In genomic region chr18:8996771-8997432, GRCh38 we compare ENCODE assay signal across 14 cellular contexts.
A peak's percentile ranks its signal among the peaks of the same experiment; 100 is the strongest.
DNase-seq lines count a peak whose midpoint lies in the region; ATAC-seq and TF ChIP-seq lines count a peak whose summit lies in the region.
"Had no signal": no experiment of that assay in that cellular context is flagged by ENCODE, and none has a peak within 500 bp of the region (broad histone marks: within the 10 kb centered on the region; RNA-seq: fewer than 3 reads in every experiment).

No MANE protein-coding gene starts in this region.

- no peak for TF ChIP-seq CTCF in fibroblast of the aortic adventitia (IDR thresholded peaks at IDR 0.05; ENCODE audit: insufficient read depth, low read length)

- ATAC-seq in GM18502 (IDR thresholded peaks at IDR 0.05; ENCODE audit: poor library complexity, unreplicated experiment) (no peak), GM19351 (IDR thresholded peaks at IDR 0.05; ENCODE audit: unreplicated experiment) (no peak)
- ATAC-seq: CD8-positive, alpha-beta T cell had no signal

- H3K4me3 ChIP-seq in fibroblast of the aortic adventitia (ENCODE audit: low read depth, low read length) = no peak overlapping the region
- H3K4me3 ChIP-seq: hepatocyte, MG63, pancreas had no signal

- DNase-seq in MV-4-11 (lab: John Stamatoyannopoulos, UW) = peak; percentile 82
- peak; percentile 69 for DNase-seq in amniotic epithelial cell (ENCODE audit: low read depth)
- peak; percentile 67 for DNase-seq in fibroblast of the aortic adventitia (ENCODE audit: low read depth)
- no peak for DNase-seq in hippocampal formation (lab: John Stamatoyannopoulos, UW)
- no peak for DNase-seq in NCI-H774 (lab: John Stamatoyannopoulos, UW)
- DNase-seq: CD8-positive, alpha-beta T cell; erythroblast; left cardiac atrium; MG63; NK-92 treated with Interleukin-12 subunit alpha and Interleukin-12 subunit beta, amount 100 ng/mL, for 24 hours; pancreas had no signal

Comparison
In these comparisons a context has a peak if more than half of its experiments do, and no peak if none do; other contexts are left out.
1. DNase-seq: peak in MV-4-11 (single experiment), amniotic epithelial cell (single experiment) and fibroblast of the aortic adventitia (single experiment); none in hippocampal formation (0 of 2) and NCI-H774 (single experiment).